Comparison of ENCODE assay signal across 8 cellular contexts in genomic region chr20:17679786-17680127, GRCh38. TPM values are rescaled to one million over a fixed set of nuclear protein-coding genes. Genes with fewer than 3 reads are reported as not detected.
A peak's percentile ranks its signal among the peaks of the same experiment; 100 is the strongest.
DNase-seq lines count a peak whose midpoint lies in the region; ATAC-seq and TF ChIP-seq lines count a peak whose summit lies in the region.

No MANE protein-coding gene starts in this region.

- H3T11ph ChIP-seq in H9 (ENCODE audit: low read length) = no peak overlapping the region

- H3K4me1 ChIP-seq in H9 (ENCODE audit: insufficient read depth, low read length) = peaks cover 6% of the 10 kb centered on the region; the same call in 1 of the 2 replicates

- H3K4me1 Mint-ChIP-seq in H9 = peaks cover 35 to 38% of the 10 kb centered on the region in 2 experiments
- H3K4me1 Mint-ChIP-seq in activated B cell treated with CpG ODN at 0.5 μM for 24 hours = peaks cover 20% of the 10 kb centered on the region

- peaks cover 9% of the 10 kb centered on the region for H3K79me1 ChIP-seq in H9 (ENCODE audit: insufficient read depth, low read depth, low read length, poor library complexity, severe bottlenecking)

- no peak overlapping the region for H4K5ac ChIP-seq in H9 (ENCODE audit: insufficient read length, low read depth, low read length)

- TF ChIP-seq CTCF in H9 (conservative IDR thresholded peaks at IDR 0.05) (no peak), activated B cell treated with CpG ODN at 0.5 μM for 24 hours (IDR thresholded peaks at IDR 0.05) (no peak), foreskin fibroblast (IDR thresholded peaks at IDR 0.05; ENCODE audit: low read depth, low read length) (no peak)

- H4K20me1 ChIP-seq in H9 (ENCODE audit: control insufficient read depth, insufficient read depth, insufficient read length) = no peaks in the 10 kb centered on the region

- CTCF ChIA-PET in activated B cell treated with CpG ODN at 0.5 μM for 24 hours (lab: Charles Lee) = interaction anchor here (1.5 to 6.8 kb wide), 4 partner anchors 217 to 317 kb away, joined by 4 to 108 read pairs (median 28); no protein-coding TSS in a partner anchor

- peak overlapping the region; percentile 83 to 91 for H3K4me3 Mint-ChIP-seq in H9
- peak overlapping the region; percentile 80 for H3K4me3 Mint-ChIP-seq in activated B cell treated with CpG ODN at 0.5 μM for 24 hours

- no peak overlapping the region for H2BK5ac ChIP-seq in H9 (ENCODE audit: insufficient read length, low read length)

- H3K4me2 ChIP-seq in H9 (ENCODE audit: insufficient read depth, insufficient read length, low read length) = peak overlapping the region; percentile 69

- H3K27me3 ChIP-seq in H9 (ENCODE audit: insufficient read depth, low read length) = no peaks in the 10 kb centered on the region

- ATAC-seq in activated B cell treated with CpG ODN at 0.5 μM for 24 hours (ENCODE audit: low read depth) = no peak
- ATAC-seq in HG02623 (IDR thresholded peaks at IDR 0.05; ENCODE audit: unreplicated experiment) = no peak

- no peak for DNase-seq in H9
- DNase-seq in activated B cell treated with CpG ODN at 0.5 μM for 24 hours = no peak
- DNase-seq in foreskin fibroblast = no peak
- no peak for DNase-seq in HuH-7.5 (ENCODE audit: low spot score)
- DNase-seq in midbrain (lab: John Stamatoyannopoulos, UW) = no peak
- no peak for DNase-seq in foreskin melanocyte

- H3K9me3 Mint-ChIP-seq in H9 = no peaks in the 10 kb centered on the region
- no peaks in the 10 kb centered on the region for H3K9me3 Mint-ChIP-seq in activated B cell treated with CpG ODN at 0.5 μM for 24 hours

- no peak overlapping the region for H3K18ac ChIP-seq in H9 (ENCODE audit: insufficient read length, low read depth, low read length)

- peak overlapping the region in 2 of 3 experiments; percentile 46 to 86; a peak in 4 of 7 replicates for H3K27ac Mint-ChIP-seq in H9
- H3K27ac Mint-ChIP-seq in activated B cell treated with CpG ODN at 0.5 μM for 24 hours = peak overlapping the region; percentile 59

- no peak overlapping the region for H2BK120ac ChIP-seq in H9 (ENCODE audit: low read depth, low read length, poor library complexity, severe bottlenecking)

- intact Hi-C loops in activated B cell treated with CpG ODN at 0.5 μM for 24 hours (cut with micrococcal nuclease) = loop anchor here (2.0 to 5.0 kb wide), 2 partner anchors 17 to 908 kb away; partner anchors contain the start of gene DTD1

- peaks cover 10% of the 10 kb centered on the region for H3K27me3 Mint-ChIP-seq in H9 (ENCODE audit: low read depth)
- H3K27me3 Mint-ChIP-seq in activated B cell treated with CpG ODN at 0.5 μM for 24 hours = peaks cover 10% of the 10 kb centered on the region

- no peak overlapping the region for H4K91ac ChIP-seq in H9 (ENCODE audit: insufficient read length, low read depth, low read length)

- peaks cover 9% of the 10 kb centered on the region for H3K23me2 ChIP-seq in H9 (ENCODE audit: insufficient read length, low read depth, low read length, poor library complexity, severe bottlenecking)

- H2BK15ac ChIP-seq in H9 (ENCODE audit: low read depth, low read length) = no peak overlapping the region

- no peak overlapping the region for H4K8ac ChIP-seq in H9 (replicated peaks; ENCODE audit: insufficient read length, low read depth, low read length)

- H3K79me2 ChIP-seq in H9 (ENCODE audit: insufficient read depth, low read length) = peaks cover 29% of the 10 kb centered on the region

- H3K9me3 ChIP-seq in H9 (ENCODE audit: control insufficient read depth, low read depth, low read length) = no peaks in the 10 kb centered on the region

- no peak overlapping the region for H3K14ac ChIP-seq in H9 (ENCODE audit: insufficient read depth, low read length)

- POLR2A ChIA-PET in activated B cell treated with CpG ODN at 0.5 μM for 24 hours (lab: Charles Lee) = interaction anchor here (1.1 kb wide), 1 partner anchor 276 kb away, joined by 3 read pairs; no protein-coding TSS in a partner anchor

- peak overlapping the region; percentile 78 to 89 for H3K4me3 ChIP-seq in foreskin fibroblast (ENCODE audit: low read depth in 1 of 2, low read length in 2 of 2)
- H3K4me3 ChIP-seq in skin epidermis = peak overlapping the region in 6 of 7 experiments; percentile 66 to 90 (median 85)

- H3K27ac ChIP-seq in H9 (ENCODE audit: insufficient read length, low read depth, low read length) = no peak overlapping the region
- peak overlapping the region in 18 of 21 experiments; percentile 65 to 92 (median 89) for H3K27ac ChIP-seq in skin epidermis

- no peak overlapping the region for H2BK12ac ChIP-seq in H9 (ENCODE audit: insufficient read length, low read depth, low read length)

- peaks cover 15 to 35% (median 28%) of the 10 kb centered on the region in 3 experiments for H3K36me3 Mint-ChIP-seq in H9 (ENCODE audit: insufficient read depth in 1 of 3, low read depth in 3 of 3)
- no peaks in the 10 kb centered on the region for H3K36me3 Mint-ChIP-seq in activated B cell treated with CpG ODN at 0.5 μM for 24 hours (ENCODE audit: low read depth)

- no peak overlapping the region for H3K56ac ChIP-seq in H9 (ENCODE audit: insufficient read length, low read depth, low read length)

- WGBS in H9 (ENCODE audit: extremely low coverage, insufficient read length, low lambda C conversion rate) = no CpG with 5 or more reads among the region's 4 CpGs

- H2BK20ac ChIP-seq in H9 (ENCODE audit: low read depth, low read length, poor library complexity, severe bottlenecking) = no peak overlapping the region

- H3K9ac ChIP-seq in H9 (ENCODE audit: extremely low read depth, insufficient read length, low read length) = no peak overlapping the region

- no peak overlapping the region for H3K23ac ChIP-seq in H9 (ENCODE audit: insufficient read length, low read depth, low read length)

- no peak overlapping the region for H3K4ac ChIP-seq in H9 (ENCODE audit: low read depth, low read length)

- no peak overlapping the region for H2AFZ ChIP-seq in H9 (ENCODE audit: low read length)

- no peak overlapping the region for H2AK5ac ChIP-seq in H9 (ENCODE audit: insufficient read length, low read length)

RNA-seq across cellular contexts. Expression of gene RRBP1, which starts 2.3 kb away (rescaled TPM):
- total RNA-seq in H9 (2021) (89.8 and 97.8 TPM in 2 replicates), activated B cell treated with CpG ODN at 0.5 μM for 24 hours (18.9 and 22.0 TPM in 2 replicates)

RNA-seq across cellular contexts. Expression of gene BANF2, which starts 20.0 kb away (rescaled TPM):
- total RNA-seq in H9 (2021) (not detected in 2 replicates), activated B cell treated with CpG ODN at 0.5 μM for 24 hours (not detected in 2 replicates)
